8 cellular contexts compared by ENCODE assay signal in genomic region chr11:118921121-118921928, GRCh38. TPM values are rescaled to one million over a fixed set of nuclear protein-coding genes. Genes with fewer than 3 reads are reported as not detected.
DNase-seq lines count a peak whose midpoint lies in the region; ATAC-seq, FAIRE-seq and TF ChIP-seq lines count a peak whose summit lies in the region.

No MANE protein-coding gene starts in this region.

- peaks cover 84% of the 10 kb centered on the region for H3K4me1 Mint-ChIP-seq in brain
- peaks cover 87% of the 10 kb centered on the region for H3K4me1 Mint-ChIP-seq in stimulated activated naive CD8-positive, alpha-beta T cell treated with anti-CD3 and anti-CD28 coated beads, Interleukin-15, amount 100 ng/mL, for 72 hours

- peak overlapping the region; percentile 43 to 92 for H3K4me3 ChIP-seq in kidney (ENCODE audit: low read length in 2 of 2)

- H3K9me3 ChIP-seq in kidney (ENCODE audit: control insufficient read depth in 1 of 2, low read length in 2 of 2), result no peaks in the 10 kb centered on the region

- H3K9ac ChIP-seq in kidney (ENCODE audit: low read length in 2 of 2), result peak overlapping the region; percentile 56 to 71

- H3K27ac ChIP-seq in kidney (ENCODE audit: low read depth in 2 of 2, low read length in 2 of 2), result peak overlapping the region; percentile 85 to 96

- H3K4me1 ChIP-seq in kidney (ENCODE audit: control insufficient read depth in 1 of 2, insufficient read depth in 1 of 2, low read depth in 1 of 2, low read length in 2 of 2), result peaks cover 56 to 71% of the 10 kb centered on the region in 2 donors

- peaks cover 6% of the 10 kb centered on the region for H3K27me3 Mint-ChIP-seq in brain
- H3K27me3 Mint-ChIP-seq in stimulated activated naive CD8-positive, alpha-beta T cell treated with anti-CD3 and anti-CD28 coated beads, Interleukin-15, amount 100 ng/mL, for 72 hours, result no peaks in the 10 kb centered on the region

- H3K36me3 Mint-ChIP-seq in brain, result no peaks in the 10 kb centered on the region

- H3K4me3 Mint-ChIP-seq in brain, result peak overlapping the region; percentile 81 to 96 (median 88)
- peak overlapping the region; percentile 84 to 89 for H3K4me3 Mint-ChIP-seq in stimulated activated naive CD8-positive, alpha-beta T cell treated with anti-CD3 and anti-CD28 coated beads, Interleukin-15, amount 100 ng/mL, for 72 hours

- no peaks in the 10 kb centered on the region for H3K9me3 Mint-ChIP-seq in brain
- H3K9me3 Mint-ChIP-seq in stimulated activated naive CD8-positive, alpha-beta T cell treated with anti-CD3 and anti-CD28 coated beads, Interleukin-15, amount 100 ng/mL, for 72 hours, result no peaks in the 10 kb centered on the region

- H3K36me3 ChIP-seq in kidney (ENCODE audit: control insufficient read depth in 1 of 2, insufficient read depth in 2 of 2, low read length in 2 of 2), result no peaks in the 10 kb centered on the region

- DNase-seq in AG08395 (ENCODE audit: low spot score) (peak; percentile 71), HuH-7.5 (ENCODE audit: low spot score) (peak; percentile 90), kidney (peak; percentile 93), GM13977 (ENCODE audit: low spot score) (no peak), NCI-H446 treated with DMSO at 0.1 percent for 48 hours (lab: John Stamatoyannopoulos, UW) (no peak)
- peak in 1 of 2 donors; percentile 19 for DNase-seq in stimulated activated naive CD8-positive, alpha-beta T cell treated with anti-CD3 and anti-CD28 coated beads, Interleukin-15, amount 100 ng/mL, for 72 hours

- intact Hi-C loops in kidney (cut with DNase I), result no loop called here

- in situ Hi-C loops in GM13977 (cut with MboI; ENCODE audit: low pct_unique_long_range_greater_than_20kb, low sequenced_read_pairs, unreplicated experiment), result no loop called here

- no peak for FAIRE-seq in kidney (lab: Jason Lieb, UNC)

- H3K27ac Mint-ChIP-seq in brain, result peak overlapping the region; percentile 85 to 97 (median 96)
- peak overlapping the region; percentile 85 to 91 for H3K27ac Mint-ChIP-seq in stimulated activated naive CD8-positive, alpha-beta T cell treated with anti-CD3 and anti-CD28 coated beads, Interleukin-15, amount 100 ng/mL, for 72 hours

- ATAC-seq in stimulated activated naive CD8-positive, alpha-beta T cell treated with anti-CD3 and anti-CD28 coated beads, Interleukin-15, amount 100 ng/mL, for 72 hours, result no peak
- no peak for ATAC-seq in HG02973 (IDR thresholded peaks at IDR 0.05; ENCODE audit: unreplicated experiment)

- no peak for TF ChIP-seq CTCF in brain (conservative IDR thresholded peaks at IDR 0.05)
- TF ChIP-seq CTCF in kidney (IDR thresholded peaks at IDR 0.05; ENCODE audit: borderline replicate concordance, extremely low read depth, insufficient read depth), result no peak
- TF ChIP-seq CTCF in GM13977 (IDR thresholded peaks at IDR 0.05; ENCODE audit: extremely low read depth, insufficient read depth, missing control alignments), result no peak

RNA-seq across cellular contexts. Expression of gene BCL9L, which starts 4.4 kb away (rescaled TPM):
- 13.5 TPM for polyA plus RNA-seq in brain (ENCODE audit: insufficient read depth, low read depth, low replicate concordance)
- 57.5 TPM for total RNA-seq in kidney
- 5.0 TPM for polyA plus RNA-seq in kidney (ENCODE audit: insufficient read depth, low read depth, low replicate concordance)

RNA-seq across cellular contexts. Expression of gene UPK2, which starts 34.8 kb away (rescaled TPM):
- 3.0 TPM for polyA plus RNA-seq in brain (ENCODE audit: insufficient read depth, low read depth, low replicate concordance)
- total RNA-seq in kidney, result not detected
- polyA plus RNA-seq in kidney (ENCODE audit: insufficient read depth, low read depth, low replicate concordance), result not detected

RNA-seq across cellular contexts. Expression of gene CXCR5, which starts 37.6 kb away (rescaled TPM):
- polyA plus RNA-seq in brain (ENCODE audit: insufficient read depth, low read depth, low replicate concordance), result 0.07 TPM
- total RNA-seq in kidney, result 1.1 TPM
- not detected for polyA plus RNA-seq in kidney (ENCODE audit: insufficient read depth, low read depth, low replicate concordance)

RNA-seq across cellular contexts. Expression of gene FOXR1, which starts 50.2 kb away (rescaled TPM):
- polyA plus RNA-seq in brain (ENCODE audit: insufficient read depth, low read depth, low replicate concordance), result 0.37 TPM
- not detected for total RNA-seq in kidney
- not detected for polyA plus RNA-seq in kidney (ENCODE audit: insufficient read depth, low read depth, low replicate concordance)

Comparison
In these comparisons a context has a peak if more than half of its experiments do, and no peak if none do; other contexts are left out.
1. DNase-seq: peak in AG08395 (single experiment), HuH-7.5 (single experiment) and kidney (single experiment); none in GM13977 (single experiment) and NCI-H446 treated with DMSO at 0.1 percent for 48 hours (single experiment).